Comparison of ENCODE assay signal across 26 cellular contexts in genomic region chr7:12328888-12329770, GRCh38.
"Had no signal": no experiment of that assay in that cellular context is flagged by ENCODE, and none has a peak within 500 bp of the region (broad histone marks: within the 10 kb centered on the region; RNA-seq: fewer than 3 reads in every experiment).

No MANE protein-coding gene starts in this region.

- H3K4me3 ChIP-seq: adrenal gland, breast epithelium, esophagus muscularis mucosa, neural progenitor cell, psoas muscle, skin epidermis, stomach, vagina had no signal

- DNase-seq: activated CD4-positive, alpha-beta T cell treated with anti-CD3 and anti-CD28 coated beads for 36 hours; activated CD4-positive, alpha-beta T cell treated with anti-CD3 and anti-CD28 coated beads, Interleukin-2, amount 50 U/mL, for 48 hours; activated gamma-delta T cell; adrenal gland; cerebellar nuclear complex; effector CD8-positive, alpha-beta T cell; immature natural killer cell; naive thymus-derived CD4-positive, alpha-beta T cell; psoas muscle; right cardiac atrium; stimulated activated CD4-positive, alpha-beta T cell treated with anti-CD3 and anti-CD28 coated beads, Interleukin-15, amount 100 ng/mL, for 24 hours; stimulated activated CD4-positive, alpha-beta T cell treated with anti-CD3 and anti-CD28 coated beads, Interleukin-2, amount 100 ng/mL, for 48 hours; stomach; T-helper 2 cell; trophoblast cell; WERI-Rb-1 had no signal

- H3K4me1 Mint-ChIP-seq: activated CD4-positive, alpha-beta T cell treated with anti-CD3 and anti-CD28 coated beads for 36 hours; immature natural killer cell; memory B cell; naive thymus-derived CD4-positive, alpha-beta T cell; neural progenitor cell had no signal

- H3K27ac ChIP-seq: adrenal gland, breast epithelium, esophagus muscularis mucosa, neural progenitor cell, psoas muscle, skin epidermis, stomach, vagina, WERI-Rb-1 had no signal

- FAIRE-seq: astrocyte, endothelial cell of umbilical vein had no signal

- H3K9me3 Mint-ChIP-seq: activated naive CD4-positive, alpha-beta T cell treated with anti-CD3 and anti-CD28 coated beads, Interleukin-2, amount 50 U/mL, for 72 hours; dendritic cell treated with granulocyte-macrophage colony-stimulating factor and Interleukin-4, amounts not matched to agents 40 ng/mL and 50 ng/mL, for 4 days; immature natural killer cell; memory B cell; naive thymus-derived CD4-positive, alpha-beta T cell; neural progenitor cell had no signal

- H3K27ac Mint-ChIP-seq: activated CD4-positive, alpha-beta T cell treated with anti-CD3 and anti-CD28 coated beads for 36 hours; activated naive CD4-positive, alpha-beta T cell treated with anti-CD3 and anti-CD28 coated beads, Interleukin-2, amount 50 U/mL, for 72 hours; dendritic cell treated with granulocyte-macrophage colony-stimulating factor and Interleukin-4, amounts not matched to agents 40 ng/mL and 50 ng/mL, for 4 days; immature natural killer cell; memory B cell; neural progenitor cell had no signal

- H2AFZ ChIP-seq: neural progenitor cell had no signal

- H3K9me3 ChIP-seq: adrenal gland, breast epithelium, esophagus muscularis mucosa, psoas muscle, stomach, vagina had no signal

- H3K36me3 ChIP-seq: adrenal gland, breast epithelium, esophagus muscularis mucosa, neural progenitor cell, stomach, vagina, WERI-Rb-1 had no signal

- ATAC-seq: activated CD4-positive, alpha-beta T cell treated with anti-CD3 and anti-CD28 coated beads for 36 hours; activated naive CD4-positive, alpha-beta T cell treated with anti-CD3 and anti-CD28 coated beads, Interleukin-2, amount 50 U/mL, for 72 hours; naive thymus-derived CD4-positive, alpha-beta T cell; psoas muscle; right cardiac atrium had no signal

- H3K4me1 ChIP-seq: adrenal gland, breast epithelium, esophagus muscularis mucosa, neural progenitor cell, psoas muscle, stomach, vagina had no signal

- H3K36me3 Mint-ChIP-seq: activated naive CD4-positive, alpha-beta T cell treated with anti-CD3 and anti-CD28 coated beads, Interleukin-2, amount 50 U/mL, for 72 hours; immature natural killer cell; memory B cell; naive thymus-derived CD4-positive, alpha-beta T cell; neural progenitor cell had no signal

- H3K4me3 Mint-ChIP-seq: activated CD4-positive, alpha-beta T cell treated with anti-CD3 and anti-CD28 coated beads for 36 hours; dendritic cell treated with granulocyte-macrophage colony-stimulating factor and Interleukin-4, amounts not matched to agents 40 ng/mL and 50 ng/mL, for 4 days; immature natural killer cell; memory B cell; naive thymus-derived CD4-positive, alpha-beta T cell; neural progenitor cell had no signal

- H3K27me3 Mint-ChIP-seq: activated CD4-positive, alpha-beta T cell treated with anti-CD3 and anti-CD28 coated beads for 36 hours; dendritic cell treated with granulocyte-macrophage colony-stimulating factor and Interleukin-4, amounts not matched to agents 40 ng/mL and 50 ng/mL, for 4 days; memory B cell had no signal

- H3K4me2 ChIP-seq: neural progenitor cell had no signal

- H3K27me3 ChIP-seq: adrenal gland, breast epithelium, esophagus muscularis mucosa, neural progenitor cell, stomach, vagina had no signal

- H3K9ac ChIP-seq: neural progenitor cell had no signal
